Comparison of ENCODE assay signal across 20 cellular contexts in the genomic region with DNA sequence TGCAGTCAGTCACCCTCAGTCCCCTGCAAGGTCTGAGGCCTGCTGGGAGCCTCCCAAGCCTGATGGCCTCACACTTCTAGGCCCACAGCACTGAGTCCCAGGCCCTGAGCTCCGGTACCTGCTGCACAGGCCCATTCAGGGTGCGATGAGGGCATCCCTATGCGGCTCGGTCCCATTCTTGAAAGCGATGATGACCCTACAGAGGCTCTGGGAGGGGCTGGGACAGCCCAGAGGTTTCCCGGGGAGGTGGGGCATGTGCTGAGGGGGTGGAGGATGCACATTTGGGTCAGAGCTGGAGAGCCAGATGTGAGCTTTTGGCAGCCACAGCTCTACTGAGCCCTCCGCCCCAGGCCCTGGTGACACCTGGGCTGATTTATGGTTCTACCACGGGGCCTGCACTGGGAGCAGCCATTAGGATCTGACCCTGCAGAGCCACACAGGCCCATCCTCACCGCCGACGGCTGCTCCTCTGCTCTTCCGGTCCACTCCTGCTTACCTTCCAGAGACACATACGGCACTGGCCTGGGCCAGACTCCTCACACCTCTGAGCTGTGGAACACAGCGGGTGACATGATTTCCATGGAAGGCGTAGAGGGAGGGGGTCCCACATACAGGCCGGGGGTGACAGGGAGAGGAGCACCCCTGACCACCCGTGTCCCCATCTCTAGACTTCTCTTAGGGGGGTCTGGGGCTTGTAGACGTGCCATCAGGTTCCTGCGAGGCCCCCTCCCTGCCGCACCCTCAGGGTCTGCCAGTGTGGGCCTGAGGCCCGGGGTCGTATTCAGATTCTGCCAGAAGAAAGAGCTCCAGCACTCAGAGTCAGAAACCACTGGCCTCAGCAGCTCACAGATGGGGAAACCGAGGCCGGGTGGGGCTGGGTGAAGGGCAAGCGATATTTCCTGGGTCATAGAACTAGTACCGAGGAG. TPM values are rescaled to one million over a fixed set of nuclear protein-coding genes. Genes with fewer than 3 reads are reported as not detected.
"Had no signal": no experiment of that assay in that cellular context is flagged by ENCODE, and none has a peak within 500 bp of the region (broad histone marks: within the 10 kb centered on the region; RNA-seq: fewer than 3 reads in every experiment).

No MANE protein-coding gene starts in this region.

- H3K9me3 ChIP-seq: gastrocnemius medialis, heart left ventricle, lower lobe of right lung, neutrophil, suprapubic skin, upper lobe of left lung had no signal

- H3K27me3 ChIP-seq: dorsolateral prefrontal cortex, gastrocnemius medialis, heart left ventricle, neutrophil, suprapubic skin, upper lobe of left lung had no signal

- H3K4me3 ChIP-seq: dorsolateral prefrontal cortex, gastrocnemius medialis, heart left ventricle, lower lobe of right lung, suprapubic skin, upper lobe of left lung had no signal

- H3K4me1 ChIP-seq: gastrocnemius medialis, lower lobe of right lung, upper lobe of left lung had no signal

- ATAC-seq: activated T-cell treated with anti-CD3 and anti-CD28 coated beads, Interleukin-2, amount 50 U/mL, for 4 hours; gastrocnemius medialis had no signal

- H3K36me3 ChIP-seq: gastrocnemius medialis, heart left ventricle, lower lobe of right lung, neutrophil, suprapubic skin, upper lobe of left lung, WERI-Rb-1 had no signal

- DNase-seq: activated CD4-positive, alpha-beta memory T cell treated with anti-CD3 and anti-CD28 coated beads for 36 hours; activated effector memory CD4-positive, alpha-beta T cell treated with anti-CD3 and anti-CD28 coated beads, Interleukin-2, amount 50 U/mL, for 16 hours; activated T-cell treated with anti-CD3 and anti-CD28 coated beads, Interleukin-2, amount 50 U/mL, for 4 hours; amniotic stem cell; dorsolateral prefrontal cortex; endodermal cell; gastrocnemius medialis; heart left ventricle; immature natural killer cell; lower lobe of right lung; midbrain; stimulated activated CD4-positive, alpha-beta T cell treated with anti-CD3 and anti-CD28 coated beads, Interleukin-15, amount 100 ng/mL, for 24 hours; stimulated activated CD4-positive, alpha-beta T cell treated with anti-CD3 and anti-CD28 coated beads, Interleukin-4, amount 100 ng/mL, for 1 hour; stimulated activated naive CD4-positive, alpha-beta T cell treated with Interleukin-2 at 50 U/mL for 16 hours; upper lobe of left lung; WERI-Rb-1 had no signal

- H3K27ac ChIP-seq: dorsolateral prefrontal cortex, gastrocnemius medialis, lower lobe of right lung, suprapubic skin, upper lobe of left lung, WERI-Rb-1 had no signal

RNA-seq across cellular contexts. Expression of a gene that starts 53.4 kb away (rescaled TPM):
- total RNA-seq: activated T-cell treated with anti-CD3 and anti-CD28 coated beads, Interleukin-2, amount 50 U/mL, for 4 hours; epithelial cell of proximal tubule; T-helper 1 cell treated with Interleukin-12 subunit alpha and Interleukin-12 subunit beta and Interleukin-4 antibody, amounts not matched to agents 30 ng/mL and 1 ng/mL, for 36 hours had no signal
